In genomic region chr9:34049630-34050384, GRCh38 we compare ENCODE assay signal across 8 cellular contexts. TPM values are rescaled to one million over a fixed set of nuclear protein-coding genes. Genes with fewer than 3 reads are reported as not detected.
DNase-seq lines count a peak whose midpoint lies in the region; ATAC-seq and TF ChIP-seq lines count a peak whose summit lies in the region.

No MANE protein-coding gene starts in this region.

- H3K36me3 ChIP-seq in BE2C (no peaks in the 10 kb centered on the region), KOPT-K1 (ENCODE audit: insufficient read depth, low read length) (peaks cover 3% of the 10 kb centered on the region; the same call in 1 of the 2 replicates)

- WGBS in lower leg skin, 2 donors = 37 to 49% methylated on average over 18 of the region's 18 CpGs

- peak overlapping the region; percentile 100 for H3K27ac Mint-ChIP-seq in type B pancreatic cell

- H3K9me3 ChIP-seq in BE2C (no peaks in the 10 kb centered on the region), KOPT-K1 (ENCODE audit: insufficient read depth, low read length, poor library complexity, severe bottlenecking) (no peaks in the 10 kb centered on the region)

- ATAC-seq in HG03354 (IDR thresholded peaks at IDR 0.05; ENCODE audit: poor library complexity, severe bottlenecking, unreplicated experiment) = no peak

- H3K9me3 Mint-ChIP-seq in type B pancreatic cell = peaks cover 4% of the 10 kb centered on the region

- DNase-seq in BE2C (no peak), astrocyte of the cerebellum (ENCODE audit: low read depth) (no peak), lower leg skin (ENCODE audit: low spot score in 2 of 2) (no peak), type B pancreatic cell (ENCODE audit: extremely low spot score, unreplicated experiment) (no peak), amniotic stem cell (lab: John Stamatoyannopoulos, UW) (no peak), activated gamma-delta T cell (lab: John Stamatoyannopoulos, UW) (no peak)

- H3K27me3 Mint-ChIP-seq in type B pancreatic cell = peaks cover 4% of the 10 kb centered on the region

- in situ Hi-C loops in astrocyte of the cerebellum (cut with HindIII; ENCODE audit: low sequenced_read_pairs) = no loop called here

- TF ChIP-seq CTCF in BE2C (IDR thresholded peaks at IDR 0.05; ENCODE audit: low read depth, low read length) = no peak
- TF ChIP-seq CTCF in astrocyte of the cerebellum (IDR thresholded peaks at IDR 0.05; ENCODE audit: low read depth, low read length, missing control alignments) = no peak
- TF ChIP-seq CTCF in lower leg skin (IDR thresholded peaks at IDR 0.05) = no peak
- TF ChIP-seq CTCF in type B pancreatic cell (conservative IDR thresholded peaks at IDR 0.05) = no peak

- peaks cover 3% of the 10 kb centered on the region; the same call in 1 of the 2 replicates for H3K4me1 ChIP-seq in BE2C

- peak overlapping the region; percentile 95 for H3K4me3 ChIP-seq in BE2C (ENCODE audit: low read depth, low read length)
- peak overlapping the region; percentile 96 for H3K4me3 ChIP-seq in astrocyte of the cerebellum (ENCODE audit: low read depth, low read length)
- peak overlapping the region; percentile 77 for H3K4me3 ChIP-seq in lower leg skin (ENCODE audit: low read depth, poor library complexity, severe bottlenecking)

- peak overlapping the region; percentile 99 for H3K4me3 Mint-ChIP-seq in type B pancreatic cell

- peaks cover 15% of the 10 kb centered on the region for H3K4me1 Mint-ChIP-seq in type B pancreatic cell (ENCODE audit: unreplicated experiment)

- intact Hi-C loops in lower leg skin (cut with DNase I; ENCODE audit: low total_unique reads) = no loop called here

- no peak for TF ChIP-seq POLR2A in lower leg skin (IDR thresholded peaks at IDR 0.05)

- H3K27me3 ChIP-seq in BE2C = no peaks in the 10 kb centered on the region

- H3K27ac ChIP-seq in KOPT-K1 (ENCODE audit: low read depth, low read length, poor library complexity, severe bottlenecking) = peak overlapping the region; percentile 95

- H3K36me3 Mint-ChIP-seq in type B pancreatic cell = peaks cover 9% of the 10 kb centered on the region

RNA-seq across cellular contexts. Expression of gene UBAP2, which starts 1.1 kb away (rescaled TPM):
- 18.7 TPM for polyA plus RNA-seq in BE2C (2012; ENCODE audit: insufficient read depth, insufficient read length, low read depth)
- total RNA-seq in lower leg skin (10 to 100 TPM; 20.0 to 29.1 (median 28.6) TPM), type B pancreatic cell (ENCODE audit: low replicate concordance) (50.7 and 55.8 TPM in 2 replicates)
